Comparison of ENCODE assay signal across 1 cellular context in the genomic region with DNA sequence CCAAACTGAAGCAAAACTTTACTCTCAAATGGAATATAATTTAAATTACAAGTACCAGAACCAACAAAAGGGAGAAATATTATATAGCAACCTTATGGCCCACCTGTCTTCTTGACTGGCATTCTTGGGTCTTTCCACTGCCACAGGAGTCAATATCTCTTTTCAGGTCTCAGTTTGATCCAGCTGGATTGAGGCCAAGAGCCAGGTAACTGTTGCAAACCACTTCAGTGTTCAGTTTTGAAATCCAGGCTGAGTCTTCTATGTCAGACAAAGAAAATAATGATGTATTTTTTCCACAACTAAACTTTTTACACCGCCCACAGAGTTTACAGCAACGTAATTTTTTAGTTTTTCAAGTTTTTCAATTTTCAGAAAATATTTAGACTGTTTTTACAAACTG.
A peak's percentile ranks its signal among the peaks of the same experiment; 100 is the strongest.
TF ChIP-seq lines count a peak whose summit lies in the region.

No MANE protein-coding gene starts in this region.

TF ChIP-seq in K562, 482 proteins besides CTCF, POLR2A, EP300 and RAD21:
- TF ChIP-seq NFIC (IDR thresholded peaks at IDR 0.05) (0 out of 2 replicates have a peak, but pooled peaks have one; percentile 34), ERF (CRISPR knock-in tag; IDR thresholded peaks at IDR 0.05) (no peak)
TF ChIP-seq in K562: peak in this region for 1.
